Comparison of ENCODE assay signal across 25 cellular contexts in the genomic region with DNA sequence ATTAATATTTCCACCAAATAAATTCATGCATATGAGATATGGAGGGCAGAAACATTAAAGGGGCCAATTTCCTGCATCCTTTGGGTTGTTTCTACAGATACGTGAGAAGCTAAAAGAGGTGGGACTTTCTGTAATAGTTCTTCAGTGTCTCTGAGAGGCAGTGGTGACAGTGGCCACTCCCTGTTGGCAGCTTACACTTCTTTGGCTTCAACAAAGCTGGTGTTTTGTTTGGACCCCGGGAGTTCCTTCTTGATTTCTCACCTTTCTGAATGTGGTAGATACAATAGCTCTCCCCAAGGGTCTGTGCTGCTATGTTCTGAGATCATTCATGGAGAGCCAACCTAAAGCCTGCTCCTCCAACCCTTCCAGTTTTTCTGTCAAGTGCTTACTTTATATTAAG.
"Had no signal": no experiment of that assay in that cellular context is flagged by ENCODE, and none has a peak within 500 bp of the region (broad histone marks: within the 10 kb centered on the region; RNA-seq: fewer than 3 reads in every experiment).

No MANE protein-coding gene starts in this region.

- H3K27ac ChIP-seq: esophagus muscularis mucosa, foreskin keratinocyte, heart right ventricle, left lung, ovary, right lobe of liver, thoracic aorta, tibial nerve, upper lobe of left lung, uterus had no signal

- H3K27me3 ChIP-seq: esophagus muscularis mucosa, foreskin keratinocyte, heart right ventricle, left lung, ovary, right lobe of liver, tibial nerve, upper lobe of left lung, uterus had no signal

- DNase-seq: cerebellar nuclear complex; cortex of kidney; foreskin keratinocyte; glutamatergic neuron; heart right ventricle; hypothalamus; left cardiac atrium; left lung; mesenchymal stem cell; midbrain; naive thymus-derived CD4-positive, alpha-beta T cell; occipital lobe; ovary; right lobe of liver; small intestine; stimulated activated CD4-positive, alpha-beta T cell treated with anti-CD3 and anti-CD28 coated beads, Interleukin-15, amount 100 ng/mL, for 24 hours; stimulated activated CD4-positive, alpha-beta T cell treated with anti-CD3 and anti-CD28 coated beads, Interleukin-2, amount 100 ng/mL, for 48 hours; stimulated activated naive B cell treated with anti-CD40 and anti-IgM and Interleukin-4, amounts not matched to agents 10 μg/mL and 1 μg/mL and 100 μg/mL, for 72 hours; upper lobe of left lung; uterus had no signal

- H3K36me3 ChIP-seq: heart right ventricle, left lung, ovary, right lobe of liver, thoracic aorta, tibial nerve, upper lobe of left lung, uterus had no signal

- H3K9me3 ChIP-seq: esophagus muscularis mucosa, heart right ventricle, left lung, ovary, right lobe of liver, thoracic aorta, tibial nerve, upper lobe of left lung, uterus had no signal

- ATAC-seq: foreskin keratinocyte; heart right ventricle; left cardiac atrium; left lung; naive thymus-derived CD4-positive, alpha-beta T cell; right lobe of liver; stimulated activated naive B cell treated with anti-CD40 and anti-IgM and Interleukin-4, amounts not matched to agents 10 μg/mL and 1 μg/mL and 100 μg/mL, for 72 hours had no signal

- H3K4me3 Mint-ChIP-seq: naive thymus-derived CD4-positive, alpha-beta T cell; stimulated activated naive B cell treated with anti-CD40 and anti-IgM and Interleukin-4, amounts not matched to agents 10 μg/mL and 1 μg/mL and 100 μg/mL, for 72 hours; stimulated activated naive CD8-positive, alpha-beta T cell treated with anti-CD3 and anti-CD28 coated beads, Interleukin-15, Interleukin-2, amounts not matched to agents 100 ng/mL and 50 ng/mL, for 24 hours had no signal

- H3K4me3 ChIP-seq: esophagus muscularis mucosa, heart right ventricle, left lung, ovary, right lobe of liver, thoracic aorta, tibial nerve, upper lobe of left lung, uterus had no signal

- H3K36me3 Mint-ChIP-seq: naive thymus-derived CD4-positive, alpha-beta T cell; stimulated activated naive B cell treated with anti-CD40 and anti-IgM and Interleukin-4, amounts not matched to agents 10 μg/mL and 1 μg/mL and 100 μg/mL, for 72 hours had no signal

- H3K27me3 Mint-ChIP-seq: stimulated activated naive CD8-positive, alpha-beta T cell treated with anti-CD3 and anti-CD28 coated beads, Interleukin-15, Interleukin-2, amounts not matched to agents 100 ng/mL and 50 ng/mL, for 24 hours had no signal

- H3K9me3 Mint-ChIP-seq: stimulated activated naive B cell treated with anti-CD40 and anti-IgM and Interleukin-4, amounts not matched to agents 10 μg/mL and 1 μg/mL and 100 μg/mL, for 72 hours; stimulated activated naive CD8-positive, alpha-beta T cell treated with anti-CD3 and anti-CD28 coated beads, Interleukin-15, Interleukin-2, amounts not matched to agents 100 ng/mL and 50 ng/mL, for 24 hours had no signal

- H3K4me1 ChIP-seq: foreskin keratinocyte, uterus had no signal

- H3K27ac Mint-ChIP-seq: naive thymus-derived CD4-positive, alpha-beta T cell; progenitor cell of endocrine pancreas; stimulated activated naive B cell treated with anti-CD40 and anti-IgM and Interleukin-4, amounts not matched to agents 10 μg/mL and 1 μg/mL and 100 μg/mL, for 72 hours; stimulated activated naive CD8-positive, alpha-beta T cell treated with anti-CD3 and anti-CD28 coated beads, Interleukin-15, Interleukin-2, amounts not matched to agents 100 ng/mL and 50 ng/mL, for 24 hours had no signal
